Comparison of ENCODE assay signal across 10 cellular contexts in the genomic region with DNA sequence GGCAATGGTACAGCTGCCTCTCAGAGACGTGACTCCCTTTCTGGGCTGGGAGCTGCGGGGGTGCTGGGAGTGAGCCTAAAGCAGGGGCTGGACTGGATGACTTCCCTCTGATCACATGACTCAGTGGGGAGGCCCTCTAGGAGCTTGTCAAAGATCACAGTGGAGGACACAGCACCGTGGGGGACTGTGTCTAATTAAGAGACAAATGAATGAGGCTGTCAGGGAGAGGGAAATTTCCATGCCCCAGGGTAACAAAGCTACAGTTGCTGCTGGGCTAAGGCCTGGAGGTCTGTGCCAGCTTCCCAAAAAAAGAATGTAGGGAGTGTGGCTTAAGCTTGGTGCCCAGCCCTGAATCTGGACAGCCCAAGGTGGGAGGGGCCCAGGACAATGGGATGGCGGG.
A peak's percentile ranks its signal among the peaks of the same experiment; 100 is the strongest.
DNase-seq lines count a peak whose midpoint lies in the region; ATAC-seq and TF ChIP-seq lines count a peak whose summit lies in the region.
"Had no signal": no experiment of that assay in that cellular context is flagged by ENCODE, and none has a peak within 500 bp of the region (broad histone marks: within the 10 kb centered on the region; RNA-seq: fewer than 3 reads in every experiment).

No MANE protein-coding gene starts in this region.

- H3K27ac ChIP-seq in left ventricle myocardium inferior (replicated peaks) = peak overlapping the region; percentile 39
- H3K27ac ChIP-seq: thyroid gland had no signal

- H3K36me3 ChIP-seq in left ventricle myocardium inferior = no peaks in the 10 kb centered on the region
- H3K36me3 ChIP-seq: thyroid gland had no signal

- no peak for TF ChIP-seq EP300 in Ishikawa (IDR thresholded peaks at IDR 0.05; ENCODE audit: borderline replicate concordance)

- peaks cover 42% of the 10 kb centered on the region for H3K4me1 ChIP-seq in left ventricle myocardium inferior

- TF ChIP-seq CTCF in left ventricle myocardium inferior (IDR thresholded peaks at IDR 0.05; ENCODE audit: borderline replicate concordance) = no peak

- DNase-seq in amygdala (lab: John Stamatoyannopoulos, UW) (peak in 54 of 56 donors; percentile 8 to 92 (median 68)), left ventricle myocardium inferior (peak; percentile 19), retina (peak; percentile 72), AG08396 (ENCODE audit: low spot score) (no peak), T-helper 9 cell (no peak)
- DNase-seq: activated B cell treated with CpG ODN at 0.5 μM for 24 hours, thyroid gland had no signal

- H3K9me3 ChIP-seq in left ventricle myocardium inferior (replicated peaks) = no peaks in the 10 kb centered on the region
- H3K9me3 ChIP-seq: thyroid gland had no signal

- intact Hi-C loops in left ventricle myocardium inferior (cut with micrococcal nuclease) = no loop called here

- H3K4me3 ChIP-seq in left ventricle myocardium inferior = no peak overlapping the region
- H3K4me3 ChIP-seq: thyroid gland had no signal

- TF ChIP-seq RAD21 in Ishikawa (IDR thresholded peaks at IDR 0.05; ENCODE audit: low read depth) = no peak

- ATAC-seq in GM21825 (IDR thresholded peaks at IDR 0.05; ENCODE audit: unreplicated experiment) (no peak), GM19324 (IDR thresholded peaks at IDR 0.05; ENCODE audit: low FRiP score, unreplicated experiment) (no peak)

- H3K27me3 ChIP-seq in left ventricle myocardium inferior (ENCODE audit: low read depth) = no peaks in the 10 kb centered on the region
- H3K27me3 ChIP-seq: thyroid gland had no signal

TF ChIP-seq in Ishikawa, 13 proteins besides CTCF, POLR2A, EP300 and RAD21:
- TF ChIP-seq, protein P1, sequence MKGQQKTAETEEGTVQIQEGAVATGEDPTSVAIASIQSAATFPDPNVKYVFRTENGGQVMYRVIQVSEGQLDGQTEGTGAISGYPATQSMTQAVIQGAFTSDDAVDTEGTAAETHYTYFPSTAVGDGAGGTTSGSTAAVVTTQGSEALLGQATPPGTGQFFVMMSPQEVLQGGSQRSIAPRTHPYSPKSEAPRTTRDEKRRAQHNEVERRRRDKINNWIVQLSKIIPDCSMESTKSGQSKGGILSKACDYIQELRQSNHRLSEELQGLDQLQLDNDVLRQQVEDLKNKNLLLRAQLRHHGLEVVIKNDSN (IDR thresholded peaks at IDR 0.05) = 0 out of 2 replicates have a peak, but pooled peaks have one; percentile 12
- TF ChIP-seq FOXM1 (IDR thresholded peaks at IDR 0.05; ENCODE audit: borderline replicate concordance, low read depth) (no peak), CREB1 (IDR thresholded peaks at IDR 0.05; ENCODE audit: low read depth) (no peak), CEBPB (IDR thresholded peaks at IDR 0.05) (no peak)
- TF ChIP-seq, protein P2, sequence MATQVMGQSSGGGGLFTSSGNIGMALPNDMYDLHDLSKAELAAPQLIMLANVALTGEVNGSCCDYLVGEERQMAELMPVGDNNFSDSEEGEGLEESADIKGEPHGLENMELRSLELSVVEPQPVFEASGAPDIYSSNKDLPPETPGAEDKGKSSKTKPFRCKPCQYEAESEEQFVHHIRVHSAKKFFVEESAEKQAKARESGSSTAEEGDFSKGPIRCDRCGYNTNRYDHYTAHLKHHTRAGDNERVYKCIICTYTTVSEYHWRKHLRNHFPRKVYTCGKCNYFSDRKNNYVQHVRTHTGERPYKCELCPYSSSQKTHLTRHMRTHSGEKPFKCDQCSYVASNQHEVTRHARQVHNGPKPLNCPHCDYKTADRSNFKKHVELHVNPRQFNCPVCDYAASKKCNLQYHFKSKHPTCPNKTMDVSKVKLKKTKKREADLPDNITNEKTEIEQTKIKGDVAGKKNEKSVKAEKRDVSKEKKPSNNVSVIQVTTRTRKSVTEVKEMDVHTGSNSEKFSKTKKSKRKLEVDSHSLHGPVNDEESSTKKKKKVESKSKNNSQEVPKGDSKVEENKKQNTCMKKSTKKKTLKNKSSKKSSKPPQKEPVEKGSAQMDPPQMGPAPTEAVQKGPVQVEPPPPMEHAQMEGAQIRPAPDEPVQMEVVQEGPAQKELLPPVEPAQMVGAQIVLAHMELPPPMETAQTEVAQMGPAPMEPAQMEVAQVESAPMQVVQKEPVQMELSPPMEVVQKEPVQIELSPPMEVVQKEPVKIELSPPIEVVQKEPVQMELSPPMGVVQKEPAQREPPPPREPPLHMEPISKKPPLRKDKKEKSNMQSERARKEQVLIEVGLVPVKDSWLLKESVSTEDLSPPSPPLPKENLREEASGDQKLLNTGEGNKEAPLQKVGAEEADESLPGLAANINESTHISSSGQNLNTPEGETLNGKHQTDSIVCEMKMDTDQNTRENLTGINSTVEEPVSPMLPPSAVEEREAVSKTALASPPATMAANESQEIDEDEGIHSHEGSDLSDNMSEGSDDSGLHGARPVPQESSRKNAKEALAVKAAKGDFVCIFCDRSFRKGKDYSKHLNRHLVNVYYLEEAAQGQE (IDR thresholded peaks at IDR 0.05; ENCODE audit: low read depth) = no peak

Comparison
In these comparisons a context has a peak if more than half of its experiments do, and no peak if none do; other contexts are left out.
1. DNase-seq: peak in amygdala (54 of 56), left ventricle myocardium inferior (single experiment) and retina (single experiment); none in AG08396 (single experiment) and T-helper 9 cell (single experiment).